Comparison of ENCODE assay signal across 22 cellular contexts in the genomic region with DNA sequence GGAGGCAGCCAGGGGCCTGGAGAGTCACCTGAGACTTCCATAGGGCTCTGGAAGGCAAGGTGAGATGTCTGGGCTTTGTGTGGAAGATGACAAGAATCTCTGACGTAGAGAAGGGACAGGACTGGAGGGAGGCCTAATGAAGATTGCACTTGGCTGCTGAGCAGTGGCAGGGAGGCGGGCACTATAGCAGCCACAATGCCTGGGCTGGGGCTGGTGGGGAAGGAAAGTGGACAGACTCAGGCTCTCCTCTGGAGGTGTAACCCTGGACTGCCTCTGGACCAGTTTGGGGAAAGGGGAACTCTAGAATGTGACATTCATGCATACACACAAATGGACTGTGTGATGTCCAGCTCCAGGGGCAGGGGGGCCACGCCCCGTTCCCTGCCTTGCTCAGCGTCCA.
"Had no signal": no experiment of that assay in that cellular context is flagged by ENCODE, and none has a peak within 500 bp of the region (broad histone marks: within the 10 kb centered on the region; RNA-seq: fewer than 3 reads in every experiment).

No MANE protein-coding gene starts in this region.

- H3K27me3 ChIP-seq: breast epithelium, colonic mucosa, dorsolateral prefrontal cortex, heart right ventricle, SJSA1, thyroid gland had no signal

- DNase-seq: activated CD4-positive, alpha-beta T cell treated with anti-CD3 and anti-CD28 coated beads for 1 hour; activated CD8-positive, alpha-beta memory T cell treated with anti-CD3 and anti-CD28 coated beads, Interleukin-2, amount 10 ng/mL, durations not matched to agents 7 days and 5 days; amniotic stem cell; colonic mucosa; dorsolateral prefrontal cortex; heart right ventricle; lower lobe of right lung; naive thymus-derived CD4-positive, alpha-beta T cell; retina; stimulated activated CD4-positive, alpha-beta T cell treated with anti-CD3 and anti-CD28 coated beads, Interleukin-2, amount 100 ng/mL, for 48 hours; stimulated activated CD8-positive, alpha-beta memory T cell treated with anti-CD3 and anti-CD28 coated beads, Interleukin-4, amount 100 ng/mL, for 48 hours; stimulated activated naive CD4-positive, alpha-beta T cell treated with Interleukin-2 at 50 U/mL for 16 hours; substantia nigra; T-helper 1 cell; T-helper 9 cell; thyroid gland had no signal

- H3K9me3 ChIP-seq: breast epithelium, colonic mucosa, heart right ventricle, lower lobe of right lung, SJSA1, thyroid gland had no signal

- H3K27me3 Mint-ChIP-seq: activated CD8-positive, alpha-beta memory T cell treated with anti-CD3 and anti-CD28 coated beads, Interleukin-2, amount 10 ng/mL, durations not matched to agents 7 days and 5 days; activated naive CD4-positive, alpha-beta T cell treated with anti-CD3 and anti-CD28 coated beads, Interleukin-2, amount 50 U/mL, for 24 hours; naive thymus-derived CD4-positive, alpha-beta T cell; progenitor cell of endocrine pancreas had no signal

- H3K4me3 ChIP-seq: breast epithelium, colonic mucosa, dorsolateral prefrontal cortex, heart right ventricle, lower lobe of right lung, SJSA1, thyroid gland had no signal

- H3K4me3 Mint-ChIP-seq: activated CD8-positive, alpha-beta memory T cell treated with anti-CD3 and anti-CD28 coated beads, Interleukin-2, amount 10 ng/mL, durations not matched to agents 7 days and 5 days; activated naive CD4-positive, alpha-beta T cell treated with anti-CD3 and anti-CD28 coated beads, Interleukin-2, amount 50 U/mL, for 24 hours; naive thymus-derived CD4-positive, alpha-beta T cell had no signal

- H3K27ac Mint-ChIP-seq: activated CD8-positive, alpha-beta memory T cell treated with anti-CD3 and anti-CD28 coated beads, Interleukin-2, amount 10 ng/mL, durations not matched to agents 7 days and 5 days; progenitor cell of endocrine pancreas had no signal

- H3K9me3 Mint-ChIP-seq: activated naive CD4-positive, alpha-beta T cell treated with anti-CD3 and anti-CD28 coated beads, Interleukin-2, amount 50 U/mL, for 24 hours; naive thymus-derived CD4-positive, alpha-beta T cell had no signal

- ATAC-seq: activated CD8-positive, alpha-beta memory T cell treated with anti-CD3 and anti-CD28 coated beads, Interleukin-2, amount 10 ng/mL, durations not matched to agents 7 days and 5 days; left lobe of liver; lower lobe of right lung; naive thymus-derived CD4-positive, alpha-beta T cell had no signal

- H3K4me1 ChIP-seq: breast epithelium, colonic mucosa, heart right ventricle, lower lobe of right lung, SJSA1 had no signal

- H3K27ac ChIP-seq: breast epithelium, colonic mucosa, dorsolateral prefrontal cortex, epithelial cell of prostate, heart right ventricle, lower lobe of right lung, SJSA1, thyroid gland had no signal

- H3K36me3 ChIP-seq: breast epithelium, colonic mucosa, thyroid gland had no signal
